ENCODE assay signal across 1 cellular context in the genomic region with DNA sequence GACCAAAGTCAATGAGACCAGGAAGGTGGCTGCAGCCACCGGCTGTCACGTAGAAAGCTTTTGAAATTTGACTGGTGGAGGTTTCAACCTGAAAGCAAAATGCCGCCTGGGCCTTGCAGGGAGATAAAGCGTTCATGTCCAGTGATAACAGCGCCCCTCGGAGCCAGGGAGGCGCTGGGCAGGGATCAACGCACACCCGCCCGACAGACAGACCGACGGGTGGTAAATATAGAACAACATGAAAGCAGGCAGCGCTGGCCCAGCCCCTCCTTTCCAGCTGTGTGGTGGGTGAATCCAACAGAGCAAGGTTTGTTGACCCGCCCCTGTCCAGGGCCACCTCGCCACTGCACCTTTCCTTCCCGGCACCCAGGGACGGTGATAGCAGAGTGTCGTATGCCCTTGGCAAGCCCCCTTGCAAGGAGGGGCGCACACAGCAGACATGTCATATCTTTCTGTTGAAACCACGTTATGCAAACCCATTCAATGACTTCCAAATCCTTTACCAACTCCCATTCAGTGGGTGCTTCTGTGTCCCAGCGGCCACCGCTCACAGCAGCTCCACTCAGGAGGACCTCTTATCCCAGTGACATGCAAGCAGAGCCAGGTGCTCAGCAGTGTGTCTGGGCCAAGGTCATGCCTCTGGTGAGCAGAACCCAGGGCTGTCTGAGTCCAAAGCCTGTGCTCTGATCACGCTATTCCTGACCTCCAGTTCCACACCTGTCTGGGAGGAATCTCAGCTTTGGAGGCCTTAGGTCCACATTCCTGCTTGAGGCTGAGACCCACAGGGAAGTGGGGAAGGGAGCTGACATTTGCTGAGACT.
A peak's percentile ranks its signal among the peaks of the same experiment; 100 is the strongest.
TF ChIP-seq lines count a peak whose summit lies in the region.

No MANE protein-coding gene starts in this region.

TF ChIP-seq in K562, 482 proteins besides CTCF, POLR2A, EP300 and RAD21:
- TF ChIP-seq, protein P1, sequence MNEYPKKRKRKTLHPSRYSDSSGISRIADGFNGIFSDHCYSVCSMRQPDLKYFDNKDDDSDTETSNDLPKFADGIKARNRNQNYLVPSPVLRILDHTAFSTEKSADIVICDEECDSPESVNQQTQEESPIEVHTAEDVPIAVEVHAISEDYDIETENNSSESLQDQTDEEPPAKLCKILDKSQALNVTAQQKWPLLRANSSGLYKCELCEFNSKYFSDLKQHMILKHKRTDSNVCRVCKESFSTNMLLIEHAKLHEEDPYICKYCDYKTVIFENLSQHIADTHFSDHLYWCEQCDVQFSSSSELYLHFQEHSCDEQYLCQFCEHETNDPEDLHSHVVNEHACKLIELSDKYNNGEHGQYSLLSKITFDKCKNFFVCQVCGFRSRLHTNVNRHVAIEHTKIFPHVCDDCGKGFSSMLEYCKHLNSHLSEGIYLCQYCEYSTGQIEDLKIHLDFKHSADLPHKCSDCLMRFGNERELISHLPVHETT (CRISPR knock-in tag; conservative IDR thresholded peaks at IDR 0.05 in 1 of 2, IDR thresholded peaks at IDR 0.05 in 1 of 2): no peak
- no peak for TF ChIP-seq MXI1 (IDR thresholded peaks at IDR 0.05; ENCODE audit: low read depth, low read length)
- TF ChIP-seq XRCC3 (IDR thresholded peaks at IDR 0.05): no peak
- peak in 1 of 3 experiments; percentile 7 for TF ChIP-seq YY1 (IDR thresholded peaks at IDR 0.05; ENCODE audit: borderline replicate concordance in 1 of 3, control insufficient read depth in 1 of 3, extremely low read depth in 1 of 3, insufficient read depth in 3 of 3, insufficient read length in 1 of 3, insufficient replicate concordance in 2 of 3, low read depth in 1 of 3, low read length in 2 of 3)
- TF ChIP-seq, protein P2, sequence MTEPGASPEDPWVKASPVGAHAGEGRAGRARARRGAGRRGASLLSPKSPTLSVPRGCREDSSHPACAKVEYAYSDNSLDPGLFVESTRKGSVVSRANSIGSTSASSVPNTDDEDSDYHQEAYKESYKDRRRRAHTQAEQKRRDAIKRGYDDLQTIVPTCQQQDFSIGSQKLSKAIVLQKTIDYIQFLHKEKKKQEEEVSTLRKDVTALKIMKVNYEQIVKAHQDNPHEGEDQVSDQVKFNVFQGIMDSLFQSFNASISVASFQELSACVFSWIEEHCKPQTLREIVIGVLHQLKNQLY (CRISPR knock-in tag; conservative IDR thresholded peaks at IDR 0.05): no peak
- TF ChIP-seq ZNF717 (CRISPR knock-in tag; IDR thresholded peaks at IDR 0.05): no peak
